In the genomic region with DNA sequence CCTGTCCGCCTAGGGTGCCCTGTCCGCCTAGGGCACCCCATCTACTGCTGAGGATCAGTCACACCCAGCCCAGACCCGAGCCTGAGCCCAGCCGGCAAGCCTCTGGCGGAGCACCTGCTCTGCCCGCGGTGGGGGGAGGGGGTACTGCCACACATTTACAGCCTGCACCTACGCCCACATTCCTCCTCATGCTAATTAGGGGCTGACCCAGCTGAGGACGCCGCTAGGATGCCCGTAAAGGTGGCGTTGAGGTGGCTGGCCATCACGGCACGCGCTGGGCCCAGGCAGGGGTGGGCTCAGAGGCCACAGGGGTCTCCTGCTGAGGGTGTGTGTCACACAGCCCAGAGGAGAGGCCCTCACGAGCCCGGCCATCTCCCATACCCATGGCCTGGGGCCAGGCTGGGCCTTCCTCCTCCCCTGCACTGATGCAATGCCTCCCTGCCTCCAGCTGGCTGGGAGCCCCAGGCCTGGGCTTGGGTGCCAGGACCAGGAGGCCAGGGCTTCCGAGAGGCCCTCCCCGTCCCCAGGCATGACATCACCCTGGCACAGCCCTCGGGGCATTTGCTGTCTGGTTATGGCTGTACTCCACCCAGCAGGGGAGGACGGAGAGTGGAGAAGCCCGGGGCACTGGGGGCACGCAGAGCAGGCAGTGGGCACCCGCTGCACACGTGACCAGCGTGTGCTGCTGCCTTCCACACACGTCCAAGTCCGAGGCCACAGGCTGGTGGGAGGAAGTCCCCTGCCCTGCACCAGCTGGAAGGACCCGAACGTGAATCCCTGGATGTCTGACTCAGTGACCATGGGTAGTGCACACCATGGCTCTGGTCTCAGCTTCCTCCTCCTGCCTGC, we compare ENCODE assay signal across 10 cellular contexts. TPM values are rescaled to one million over a fixed set of nuclear protein-coding genes. Genes with fewer than 3 reads are reported as not detected.
A peak's percentile ranks its signal among the peaks of the same experiment; 100 is the strongest.
DNase-seq lines count a peak whose midpoint lies in the region; ATAC-seq, FAIRE-seq and TF ChIP-seq lines count a peak whose summit lies in the region.
"Had no signal": no experiment of that assay in that cellular context is flagged by ENCODE, and none has a peak within 500 bp of the region (broad histone marks: within the 10 kb centered on the region; RNA-seq: fewer than 3 reads in every experiment).

No MANE protein-coding gene starts in this region.

- peak overlapping the region; percentile 48 for H3K4me2 ChIP-seq in keratinocyte (ENCODE audit: control insufficient read depth, extremely low read depth, insufficient read depth, low read depth, low read length)

- H3K27ac Mint-ChIP-seq in activated CD8-positive, alpha-beta T cell treated with anti-CD3 and anti-CD28 coated beads for 36 hours, result no peak overlapping the region
- no peak overlapping the region for H3K27ac Mint-ChIP-seq in activated CD8-positive, alpha-beta T cell treated with anti-CD3 and anti-CD28 coated beads, Interleukin-2, amount 10 ng/mL, durations not matched to agents 7 days and 5 days
- peak overlapping the region in 4 of 5 experiments; percentile 27 to 92 (median 82) for H3K27ac Mint-ChIP-seq in brain
- H3K27ac Mint-ChIP-seq: T-cell had no signal

- TF ChIP-seq EP300 in stomach (IDR thresholded peaks at IDR 0.05), result peak; percentile 62

- H3K4me1 ChIP-seq in keratinocyte (ENCODE audit: control insufficient read depth, extremely low read depth, insufficient read depth, low read length), result peaks cover 11% of the 10 kb centered on the region
- peaks cover 30 to 63% (median 42%) of the 10 kb centered on the region in 4 donors for H3K4me1 ChIP-seq in stomach

- no peak overlapping the region for H2AFZ ChIP-seq in keratinocyte (ENCODE audit: control insufficient read depth, low read length)

- no peaks in the 10 kb centered on the region for H4K20me1 ChIP-seq in keratinocyte (ENCODE audit: control insufficient read depth, extremely low read depth, insufficient read depth, low read length)

- TF ChIP-seq CTCF in activated CD8-positive, alpha-beta T cell treated with anti-CD3 and anti-CD28 coated beads for 36 hours (IDR thresholded peaks at IDR 0.05), result no peak
- TF ChIP-seq CTCF in brain (conservative IDR thresholded peaks at IDR 0.05) (no peak), keratinocyte (optimal IDR thresholded peaks at IDR 0.05 in 1 of 3, IDR thresholded peaks at IDR 0.05 in 1 of 3, conservative IDR thresholded peaks at IDR 0.05 in 1 of 3; ENCODE audit: extremely low read depth in 1 of 3, insufficient read depth in 2 of 3, low read length in 3 of 3) (no peak), stomach (IDR thresholded peaks at IDR 0.05) (peak in 1 of 7 experiments; percentile 7)

- TF ChIP-seq POLR2A in stomach (IDR thresholded peaks at IDR 0.05), result no peak

- FAIRE-seq in keratinocyte (lab: Jason Lieb, UNC), result no peak

- intact Hi-C loops in activated CD8-positive, alpha-beta T cell treated with anti-CD3 and anti-CD28 coated beads for 36 hours (cut with micrococcal nuclease), result no loop called here
- intact Hi-C loops in stomach (cut with DNase I; ENCODE audit: low total_unique reads), result no loop called here

- H3K9me3 Mint-ChIP-seq in activated CD8-positive, alpha-beta T cell treated with anti-CD3 and anti-CD28 coated beads for 36 hours, result no peaks in the 10 kb centered on the region
- no peaks in the 10 kb centered on the region for H3K9me3 Mint-ChIP-seq in activated CD8-positive, alpha-beta T cell treated with anti-CD3 and anti-CD28 coated beads, Interleukin-2, amount 10 ng/mL, durations not matched to agents 7 days and 5 days (ENCODE audit: insufficient read depth)
- no peaks in the 10 kb centered on the region for H3K9me3 Mint-ChIP-seq in brain
- H3K9me3 Mint-ChIP-seq: neural crest cell, T-cell had no signal

- H3K36me3 Mint-ChIP-seq in activated CD8-positive, alpha-beta T cell treated with anti-CD3 and anti-CD28 coated beads for 36 hours (ENCODE audit: low read depth), result peaks cover 2% of the 10 kb centered on the region
- no peaks in the 10 kb centered on the region for H3K36me3 Mint-ChIP-seq in activated CD8-positive, alpha-beta T cell treated with anti-CD3 and anti-CD28 coated beads, Interleukin-2, amount 10 ng/mL, durations not matched to agents 7 days and 5 days (ENCODE audit: low read depth)
- peaks cover 9% of the 10 kb centered on the region for H3K36me3 Mint-ChIP-seq in brain

- H3K9me3 ChIP-seq in keratinocyte (ENCODE audit: control insufficient read depth, low read depth, low read length) (no peaks in the 10 kb centered on the region), stomach (no peaks in the 10 kb centered on the region)

- H3K27me3 ChIP-seq in keratinocyte (ENCODE audit: control insufficient read depth, extremely low read depth, insufficient read depth, low read length) (no peaks in the 10 kb centered on the region), stomach (peaks cover 0 to 21% (median 0%) of the 10 kb centered on the region in 3 donors)

- 18 to 42% (median 34%) methylated on average over 16 to 30 of the region's 30 CpGs for WGBS in stomach, 5 donors

- no peaks in the 10 kb centered on the region for H3K27me3 Mint-ChIP-seq in activated CD8-positive, alpha-beta T cell treated with anti-CD3 and anti-CD28 coated beads for 36 hours
- H3K27me3 Mint-ChIP-seq in activated CD8-positive, alpha-beta T cell treated with anti-CD3 and anti-CD28 coated beads, Interleukin-2, amount 10 ng/mL, durations not matched to agents 7 days and 5 days (ENCODE audit: low read depth), result no peaks in the 10 kb centered on the region
- no peaks in the 10 kb centered on the region for H3K27me3 Mint-ChIP-seq in brain

- DNase-seq in activated CD8-positive, alpha-beta T cell treated with anti-CD3 and anti-CD28 coated beads for 36 hours, result no peak
- no peak for DNase-seq in activated CD8-positive, alpha-beta T cell treated with anti-CD3 and anti-CD28 coated beads, Interleukin-2, amount 10 ng/mL, durations not matched to agents 7 days and 5 days
- DNase-seq in keratinocyte (ENCODE audit: low read depth, low spot score) (peak; percentile 41), stomach (peak; percentile 94), NCI-H1930 (lab: John Stamatoyannopoulos, UW) (no peak)
- no peak for DNase-seq in activated CD4-positive, CD25-positive, alpha-beta regulatory T cell (lab: John Stamatoyannopoulos, UW)

- no peak overlapping the region for H3K4me3 Mint-ChIP-seq in activated CD8-positive, alpha-beta T cell treated with anti-CD3 and anti-CD28 coated beads for 36 hours
- no peak overlapping the region for H3K4me3 Mint-ChIP-seq in activated CD8-positive, alpha-beta T cell treated with anti-CD3 and anti-CD28 coated beads, Interleukin-2, amount 10 ng/mL, durations not matched to agents 7 days and 5 days
- H3K4me3 Mint-ChIP-seq in brain, result peak overlapping the region in 2 of 5 experiments; percentile 39 to 43
- H3K4me3 Mint-ChIP-seq: neural crest cell, T-cell had no signal

- H3K4me1 Mint-ChIP-seq in activated CD8-positive, alpha-beta T cell treated with anti-CD3 and anti-CD28 coated beads for 36 hours (ENCODE audit: low read depth), result no peaks in the 10 kb centered on the region
- H3K4me1 Mint-ChIP-seq in activated CD8-positive, alpha-beta T cell treated with anti-CD3 and anti-CD28 coated beads, Interleukin-2, amount 10 ng/mL, durations not matched to agents 7 days and 5 days (ENCODE audit: low read depth), result no peaks in the 10 kb centered on the region
- H3K4me1 Mint-ChIP-seq in brain, result peaks cover 9% of the 10 kb centered on the region
- H3K4me1 Mint-ChIP-seq: neural crest cell had no signal

- no peaks in the 10 kb centered on the region for H3K9me1 ChIP-seq in keratinocyte (ENCODE audit: control insufficient read depth, extremely low read depth, insufficient read depth, low read length)

- peak; percentile 27 for ATAC-seq in activated CD8-positive, alpha-beta T cell treated with anti-CD3 and anti-CD28 coated beads for 36 hours
- ATAC-seq in activated CD8-positive, alpha-beta T cell treated with anti-CD3 and anti-CD28 coated beads, Interleukin-2, amount 10 ng/mL, durations not matched to agents 7 days and 5 days, result no peak
- no peak for ATAC-seq in HG03139 (IDR thresholded peaks at IDR 0.05; ENCODE audit: unreplicated experiment)

- H3K36me3 ChIP-seq in keratinocyte (ENCODE audit: control insufficient read depth in 2 of 2, extremely low read depth in 1 of 2, insufficient read depth in 2 of 2, low read length in 2 of 2) (peaks cover 0 to 3% of the 10 kb centered on the region in 2 experiments), stomach (peaks cover 3 to 50% (median 26%) of the 10 kb centered on the region in 4 donors)

- CTCF ChIA-PET in activated CD8-positive, alpha-beta T cell treated with anti-CD3 and anti-CD28 coated beads for 36 hours (lab: Charles Lee), result interaction anchor here (1.4 to 1.7 kb wide), 4 partner anchors 11 to 15 kb away, joined by 3 to 9 read pairs (median 6); no protein-coding TSS in a partner anchor
- CTCF ChIA-PET in activated CD8-positive, alpha-beta T cell treated with anti-CD3 and anti-CD28 coated beads, Interleukin-2, amount 10 ng/mL, durations not matched to agents 7 days and 5 days (lab: Charles Lee), result interaction anchor here (0.8 to 1.8 kb wide), 2 partner anchors 13 to 15 kb away, joined by 3 to 5 read pairs; no protein-coding TSS in a partner anchor

- H3K4me3 ChIP-seq in keratinocyte (ENCODE audit: control insufficient read depth in 2 of 3, extremely low read depth in 1 of 3, insufficient read depth in 2 of 3, low read depth in 1 of 3, low read length in 3 of 3) (peak overlapping the region in 1 of 3 experiments; percentile 31), stomach (peak overlapping the region in 2 of 4 donors; percentile 5 to 10)

- H3K27ac ChIP-seq in keratinocyte (ENCODE audit: control insufficient read depth, insufficient read depth, low read length) (no peak overlapping the region), stomach (peak overlapping the region; percentile 87 to 94 (median 89))

- no peak overlapping the region for H3K9ac ChIP-seq in keratinocyte (ENCODE audit: control insufficient read depth, extremely low read depth, insufficient read depth, low read length)

- H3K79me2 ChIP-seq in keratinocyte (ENCODE audit: control insufficient read depth, insufficient read depth, low read length), result no peaks in the 10 kb centered on the region

- POLR2A ChIA-PET in activated CD8-positive, alpha-beta T cell treated with anti-CD3 and anti-CD28 coated beads for 36 hours (lab: Charles Lee), result no interaction called here
- POLR2A ChIA-PET in activated CD8-positive, alpha-beta T cell treated with anti-CD3 and anti-CD28 coated beads, Interleukin-2, amount 10 ng/mL, durations not matched to agents 7 days and 5 days (lab: Charles Lee), result no interaction called here

- dilution Hi-C loops in keratinocyte (cut with MboI; ENCODE audit: extremely low pct_ligation_motif_present, low sequenced_read_pairs), result no loop called here

RNA-seq across cellular contexts. Expression of a gene that starts 12.7 kb away (rescaled TPM):
- total RNA-seq in activated CD8-positive, alpha-beta T cell treated with anti-CD3 and anti-CD28 coated beads for 36 hours, result 1 to 10 TPM; 1.4 to 2.0 TPM
- total RNA-seq in activated CD8-positive, alpha-beta T cell treated with anti-CD3 and anti-CD28 coated beads, Interleukin-2, amount 10 ng/mL, durations not matched to agents 7 days and 5 days, result under 1 TPM; 0.13 TPM
- polyA plus RNA-seq in brain (ENCODE audit: insufficient read depth, low read depth, low replicate concordance), result 29.6 TPM
- polyA plus RNA-seq in keratinocyte, result 0.58 to 1.7 TPM (median 1.3 TPM) in 3 replicates
- 1.7 TPM for polyA plus RNA-seq in keratinocyte (2011; ENCODE audit: low read depth)
- 1.7 and 2.5 TPM in 2 replicates for polyA plus RNA-seq in keratinocyte (2011; cell fraction: cytosol; rRNA removed)
- polyA plus RNA-seq in keratinocyte (2011; cell fraction: nucleus; rRNA removed), result 5.6 and 7.0 TPM in 2 replicates
- 1.0 and 4.9 TPM in 2 replicates for polyA plus RNA-seq in keratinocyte (2012; ENCODE audit: low replicate concordance)
- polyA minus RNA-seq in keratinocyte, result 0.43 to 2.8 TPM (median 1.3 TPM) in 3 replicates
- polyA minus RNA-seq in keratinocyte (2011; cell fraction: cytosol; rRNA and poly(A)+ RNA removed), result 4.0 TPM
- polyA minus RNA-seq in keratinocyte (2011; cell fraction: nucleus; rRNA and poly(A)+ RNA removed), result 1.5 and 1.6 TPM in 2 replicates
- 10 to 100 TPM in 1 of 5 donors, 1 to 10 TPM in 3, under 1 TPM in 1; 0.58 to 31.6 (median 1.5) TPM for total RNA-seq in stomach
- 1 to 10 TPM; 2.4 to 2.9 (median 2.8) TPM for polyA plus RNA-seq in stomach

RNA-seq across cellular contexts. Expression of a gene that starts 25.8 kb away (rescaled TPM):
- total RNA-seq in activated CD8-positive, alpha-beta T cell treated with anti-CD3 and anti-CD28 coated beads for 36 hours, result not detected
- total RNA-seq in activated CD8-positive, alpha-beta T cell treated with anti-CD3 and anti-CD28 coated beads, Interleukin-2, amount 10 ng/mL, durations not matched to agents 7 days and 5 days, result not detected
- polyA plus RNA-seq in brain (ENCODE audit: insufficient read depth, low read depth, low replicate concordance) (not detected), keratinocyte (not detected in 3 replicates), stomach (under 1 TPM in 1 of 3 donors, not detected in 2; 0.50 TPM)
- polyA plus RNA-seq in keratinocyte (2011; ENCODE audit: low read depth), result not detected
- polyA plus RNA-seq in keratinocyte (2011; cell fraction: cytosol; rRNA removed), result not detected in 2 replicates
- polyA plus RNA-seq in keratinocyte (2011; cell fraction: nucleus; rRNA removed), result not detected in 2 replicates
- polyA plus RNA-seq in keratinocyte (2012; ENCODE audit: low replicate concordance), result not detected in 2 replicates
- not detected in 3 replicates for polyA minus RNA-seq in keratinocyte
- polyA minus RNA-seq in keratinocyte (2011; cell fraction: cytosol; rRNA and poly(A)+ RNA removed), result not detected
- polyA minus RNA-seq in keratinocyte (2011; cell fraction: nucleus; rRNA and poly(A)+ RNA removed), result not detected in 2 replicates
- not detected for total RNA-seq in stomach
- total RNA-seq: neural crest cell, T-cell had no signal

RNA-seq across cellular contexts. Expression of a gene that starts 38.8 kb away (rescaled TPM):
- not detected for total RNA-seq in activated CD8-positive, alpha-beta T cell treated with anti-CD3 and anti-CD28 coated beads for 36 hours
- not detected for total RNA-seq in activated CD8-positive, alpha-beta T cell treated with anti-CD3 and anti-CD28 coated beads, Interleukin-2, amount 10 ng/mL, durations not matched to agents 7 days and 5 days
- polyA plus RNA-seq in brain (ENCODE audit: insufficient read depth, low read depth, low replicate concordance), result not detected
- polyA plus RNA-seq in keratinocyte, result not detected in 3 replicates
- polyA plus RNA-seq in keratinocyte (2011; ENCODE audit: low read depth), result not detected
- not detected in 2 replicates for polyA plus RNA-seq in keratinocyte (2011; cell fraction: cytosol; rRNA removed)
- not detected in 2 replicates for polyA plus RNA-seq in keratinocyte (2011; cell fraction: nucleus; rRNA removed)
- not detected in 2 replicates for polyA plus RNA-seq in keratinocyte (2012; ENCODE audit: low replicate concordance)
- polyA minus RNA-seq in keratinocyte, result not detected in 3 replicates
- polyA minus RNA-seq in keratinocyte (2011; cell fraction: cytosol; rRNA and poly(A)+ RNA removed), result not detected
- not detected in 2 replicates for polyA minus RNA-seq in keratinocyte (2011; cell fraction: nucleus; rRNA and poly(A)+ RNA removed)
- total RNA-seq in stomach, result not detected
- polyA plus RNA-seq in stomach, result not detected
- total RNA-seq: neural crest cell, T-cell had no signal

RNA-seq across cellular contexts. Expression of a gene that starts 48.9 kb away (rescaled TPM):
- not detected for total RNA-seq in activated CD8-positive, alpha-beta T cell treated with anti-CD3 and anti-CD28 coated beads for 36 hours
- not detected for total RNA-seq in activated CD8-positive, alpha-beta T cell treated with anti-CD3 and anti-CD28 coated beads, Interleukin-2, amount 10 ng/mL, durations not matched to agents 7 days and 5 days
- polyA plus RNA-seq in brain (ENCODE audit: insufficient read depth, low read depth, low replicate concordance) (not detected), keratinocyte (not detected in 3 replicates), stomach (not detected)
- polyA plus RNA-seq in keratinocyte (2011; ENCODE audit: low read depth), result not detected
- polyA plus RNA-seq in keratinocyte (2011; cell fraction: cytosol; rRNA removed), result not detected in 2 replicates
- polyA plus RNA-seq in keratinocyte (2011; cell fraction: nucleus; rRNA removed), result not detected in 2 replicates
- polyA plus RNA-seq in keratinocyte (2012; ENCODE audit: low replicate concordance), result not detected in 2 replicates
- not detected in 3 replicates for polyA minus RNA-seq in keratinocyte
- polyA minus RNA-seq in keratinocyte (2011; cell fraction: cytosol; rRNA and poly(A)+ RNA removed), result not detected
- not detected in 2 replicates for polyA minus RNA-seq in keratinocyte (2011; cell fraction: nucleus; rRNA and poly(A)+ RNA removed)
- not detected for total RNA-seq in stomach
- total RNA-seq: neural crest cell, T-cell had no signal

Comparison
In these comparisons a context has a peak if more than half of its experiments do, and no peak if none do; other contexts are left out.
1. DNase-seq: peak in keratinocyte (single experiment) and stomach (single experiment); none in activated CD8-positive, alpha-beta T cell treated with anti-CD3 and anti-CD28 coated beads for 36 hours (single experiment), activated CD8-positive, alpha-beta T cell treated with anti-CD3 and anti-CD28 coated beads, Interleukin-2, amount 10 ng/mL, durations not matched to agents 7 days and 5 days (single experiment), NCI-H1930 (0 of 2) and activated CD4-positive, CD25-positive, alpha-beta regulatory T cell (0 of 4).
2. H3K27ac Mint-ChIP-seq: peak in brain (4 of 5); none in activated CD8-positive, alpha-beta T cell treated with anti-CD3 and anti-CD28 coated beads for 36 hours (single experiment) and activated CD8-positive, alpha-beta T cell treated with anti-CD3 and anti-CD28 coated beads, Interleukin-2, amount 10 ng/mL, durations not matched to agents 7 days and 5 days (single experiment).